8 cellular contexts compared by ENCODE assay signal in genomic region chr7:135620980-135621850, GRCh38. TPM values are rescaled to one million over a fixed set of nuclear protein-coding genes. Genes with fewer than 3 reads are reported as not detected.
A peak's percentile ranks its signal among the peaks of the same experiment; 100 is the strongest.
DNase-seq lines count a peak whose midpoint lies in the region; ATAC-seq and TF ChIP-seq lines count a peak whose summit lies in the region.

No MANE protein-coding gene starts in this region.

- no peaks in the 10 kb centered on the region for H3K27me3 Mint-ChIP-seq in stimulated activated naive CD8-positive, alpha-beta T cell treated with anti-CD3 and anti-CD28 coated beads, Interleukin-15, amount 100 ng/mL, for 72 hours
- no peaks in the 10 kb centered on the region for H3K27me3 Mint-ChIP-seq in endothelial cell (ENCODE audit: unreplicated experiment)
- no peaks in the 10 kb centered on the region for H3K27me3 Mint-ChIP-seq in stimulated activated naive B cell treated with anti-CD40 and anti-IgM and Interleukin-4, amounts not matched to agents 10 μg/mL and 1 μg/mL and 100 μg/mL, for 72 hours

- in situ Hi-C loops in SK-MEL-5 (cut with HindIII; ENCODE audit: low pct_unique_long_range_greater_than_20kb, low sequenced_read_pairs) = no loop called here

- DNase-seq in stimulated activated naive CD8-positive, alpha-beta T cell treated with anti-CD3 and anti-CD28 coated beads, Interleukin-15, Interleukin-2, amounts not matched to agents 100 U/mL and 50 U/mL, for 24 hours = peak; percentile 9
- no peak for DNase-seq in stimulated activated naive CD8-positive, alpha-beta T cell treated with anti-CD3 and anti-CD28 coated beads, Interleukin-15, amount 100 ng/mL, for 72 hours
- DNase-seq in NAMALWA (ENCODE audit: low spot score) (peak; percentile 79), SK-MEL-5 (ENCODE audit: low read depth, low spot score) (peak; percentile 94), endothelial cell (ENCODE audit: low spot score) (peak; percentile 27), mesendoderm (peak; percentile 78)
- no peak for DNase-seq in stimulated activated naive B cell treated with anti-CD40 and anti-IgM and Interleukin-4, amounts not matched to agents 10 μg/mL and 1 μg/mL and 100 μg/mL, for 72 hours

- H4K5ac ChIP-seq in mesendoderm (ENCODE audit: low read length) = no peak overlapping the region

- H3K79me2 ChIP-seq in mesendoderm (ENCODE audit: control insufficient read depth, insufficient read depth, low read length) = no peaks in the 10 kb centered on the region

- no peaks in the 10 kb centered on the region for H3K4me1 Mint-ChIP-seq in stimulated activated naive CD8-positive, alpha-beta T cell treated with anti-CD3 and anti-CD28 coated beads, Interleukin-15, amount 100 ng/mL, for 72 hours
- no peaks in the 10 kb centered on the region for H3K4me1 Mint-ChIP-seq in endothelial cell (ENCODE audit: unreplicated experiment)
- no peaks in the 10 kb centered on the region for H3K4me1 Mint-ChIP-seq in stimulated activated naive B cell treated with anti-CD40 and anti-IgM and Interleukin-4, amounts not matched to agents 10 μg/mL and 1 μg/mL and 100 μg/mL, for 72 hours

- no peak overlapping the region for H4K8ac ChIP-seq in mesendoderm (ENCODE audit: low read depth, low read length)

- no peak overlapping the region for H2AK5ac ChIP-seq in mesendoderm (ENCODE audit: low read length)

- no peak overlapping the region for H3K9ac ChIP-seq in mesendoderm (ENCODE audit: low read length)

- no peak overlapping the region for H3K4me3 Mint-ChIP-seq in stimulated activated naive CD8-positive, alpha-beta T cell treated with anti-CD3 and anti-CD28 coated beads, Interleukin-15, amount 100 ng/mL, for 72 hours
- H3K4me3 Mint-ChIP-seq in endothelial cell (ENCODE audit: unreplicated experiment) = no peak overlapping the region
- H3K4me3 Mint-ChIP-seq in stimulated activated naive B cell treated with anti-CD40 and anti-IgM and Interleukin-4, amounts not matched to agents 10 μg/mL and 1 μg/mL and 100 μg/mL, for 72 hours = no peak overlapping the region

- no CpG with 5 or more reads among the region's 1 CpG for WGBS in mesendoderm (ENCODE audit: extremely low coverage, insufficient coverage, low lambda C conversion rate)

- TF ChIP-seq CTCF in endothelial cell (IDR thresholded peaks at IDR 0.05; ENCODE audit: unreplicated experiment) = peak; percentile 87

- no peak overlapping the region for H2BK15ac ChIP-seq in mesendoderm (replicated peaks; ENCODE audit: low read depth)

- H3K79me1 ChIP-seq in mesendoderm (ENCODE audit: low read length) = no peaks in the 10 kb centered on the region

- H3K56ac ChIP-seq in mesendoderm (ENCODE audit: low read length) = no peak overlapping the region

- no peak overlapping the region for H3K27ac ChIP-seq in mesendoderm (ENCODE audit: low read depth, low read length)

- peaks cover 8% of the 10 kb centered on the region for H3K36me3 ChIP-seq in mesendoderm (ENCODE audit: control insufficient read depth, insufficient read depth, low read length)

- no peak overlapping the region for H3K4ac ChIP-seq in mesendoderm (ENCODE audit: low read depth, low read length)

- H3K27me3 ChIP-seq in mesendoderm (ENCODE audit: insufficient read depth, low read length, poor library complexity) = no peaks in the 10 kb centered on the region

- H3K27ac Mint-ChIP-seq in stimulated activated naive CD8-positive, alpha-beta T cell treated with anti-CD3 and anti-CD28 coated beads, Interleukin-15, amount 100 ng/mL, for 72 hours = no peak overlapping the region
- no peak overlapping the region for H3K27ac Mint-ChIP-seq in endothelial cell (ENCODE audit: unreplicated experiment)
- H3K27ac Mint-ChIP-seq in stimulated activated naive B cell treated with anti-CD40 and anti-IgM and Interleukin-4, amounts not matched to agents 10 μg/mL and 1 μg/mL and 100 μg/mL, for 72 hours = no peak overlapping the region

- H3K18ac ChIP-seq in mesendoderm (ENCODE audit: low read length) = no peak overlapping the region

- no peaks in the 10 kb centered on the region for H3K4me1 ChIP-seq in mesendoderm (ENCODE audit: control insufficient read depth, low read depth, low read length)

- H3K9me3 Mint-ChIP-seq in stimulated activated naive CD8-positive, alpha-beta T cell treated with anti-CD3 and anti-CD28 coated beads, Interleukin-15, amount 100 ng/mL, for 72 hours = no peaks in the 10 kb centered on the region
- no peaks in the 10 kb centered on the region for H3K9me3 Mint-ChIP-seq in endothelial cell (ENCODE audit: unreplicated experiment)
- H3K9me3 Mint-ChIP-seq in stimulated activated naive B cell treated with anti-CD40 and anti-IgM and Interleukin-4, amounts not matched to agents 10 μg/mL and 1 μg/mL and 100 μg/mL, for 72 hours = no peaks in the 10 kb centered on the region

- ATAC-seq in stimulated activated naive CD8-positive, alpha-beta T cell treated with anti-CD3 and anti-CD28 coated beads, Interleukin-15, Interleukin-2, amounts not matched to agents 100 U/mL and 50 U/mL, for 24 hours = no peak
- ATAC-seq in stimulated activated naive CD8-positive, alpha-beta T cell treated with anti-CD3 and anti-CD28 coated beads, Interleukin-15, amount 100 ng/mL, for 72 hours = no peak
- ATAC-seq in stimulated activated naive B cell treated with anti-CD40 and anti-IgM and Interleukin-4, amounts not matched to agents 10 μg/mL and 1 μg/mL and 100 μg/mL, for 72 hours (replicated peaks) = no peak
- ATAC-seq in GM18517 (IDR thresholded peaks at IDR 0.05; ENCODE audit: unreplicated experiment) = no peak

- no peak overlapping the region for H3K23ac ChIP-seq in mesendoderm (ENCODE audit: low read length)

- H3K36me3 Mint-ChIP-seq in endothelial cell (ENCODE audit: low read depth, unreplicated experiment) = peaks cover 6% of the 10 kb centered on the region
- peaks cover 15 to 22% of the 10 kb centered on the region in 2 donors for H3K36me3 Mint-ChIP-seq in stimulated activated naive B cell treated with anti-CD40 and anti-IgM and Interleukin-4, amounts not matched to agents 10 μg/mL and 1 μg/mL and 100 μg/mL, for 72 hours

- H2BK5ac ChIP-seq in mesendoderm (ENCODE audit: low read length) = no peak overlapping the region

- H3K4me2 ChIP-seq in mesendoderm (ENCODE audit: low read length) = no peak overlapping the region

- no peak overlapping the region for H3K4me3 ChIP-seq in mesendoderm (ENCODE audit: low read length)

- no peak overlapping the region for H2BK120ac ChIP-seq in mesendoderm (ENCODE audit: low read depth, low read length)

RNA-seq across cellular contexts. Expression of gene STMP1, which starts 41.1 kb away (rescaled TPM):
- 15.8 and 18.7 TPM in 2 replicates for total RNA-seq in SK-MEL-5 (2014; rRNA removed; shearing (Covaris generic))
- polyA plus RNA-seq in SK-MEL-5 (2015; cell fraction: cytosol; rRNA removed) = 41.3 and 42.9 TPM in 2 replicates
- polyA plus RNA-seq in SK-MEL-5 (2015; cell fraction: nucleus; rRNA removed) = 10.8 and 16.4 TPM in 2 replicates
- total RNA-seq in endothelial cell (ENCODE audit: unreplicated experiment) = 27.5 TPM
- polyA plus RNA-seq in mesendoderm (2013, experiment 1 of 2) = 36.7 TPM
- polyA plus RNA-seq in mesendoderm (2013, experiment 2 of 2) = 36.6 TPM

Comparison
In these comparisons a context has a peak if more than half of its experiments do, and no peak if none do; other contexts are left out.
1. DNase-seq: peak in stimulated activated naive CD8-positive, alpha-beta T cell treated with anti-CD3 and anti-CD28 coated beads, Interleukin-15, Interleukin-2, amounts not matched to agents 100 U/mL and 50 U/mL, for 24 hours (single experiment), NAMALWA (single experiment), SK-MEL-5 (single experiment), endothelial cell (single experiment) and mesendoderm (single experiment); none in stimulated activated naive CD8-positive, alpha-beta T cell treated with anti-CD3 and anti-CD28 coated beads, Interleukin-15, amount 100 ng/mL, for 72 hours (0 of 2) and stimulated activated naive B cell treated with anti-CD40 and anti-IgM and Interleukin-4, amounts not matched to agents 10 μg/mL and 1 μg/mL and 100 μg/mL, for 72 hours (single experiment).